21 cellular contexts compared by ENCODE assay signal in genomic region chr5:126468091-126468490, GRCh38. TPM values are rescaled to one million over a fixed set of nuclear protein-coding genes. Genes with fewer than 3 reads are reported as not detected.
A peak's percentile ranks its signal among the peaks of the same experiment; 100 is the strongest.
DNase-seq lines count a peak whose midpoint lies in the region; ATAC-seq and TF ChIP-seq lines count a peak whose summit lies in the region.
"Had no signal": no experiment of that assay in that cellular context is flagged by ENCODE, and none has a peak within 500 bp of the region (broad histone marks: within the 10 kb centered on the region; RNA-seq: fewer than 3 reads in every experiment).

No MANE protein-coding gene starts in this region.

- WGBS in right cardiac atrium: 74% methylated on average over 3 of the region's 3 CpGs

- no peak overlapping the region for H3K4me3 ChIP-seq in left ventricle myocardium inferior
- no peak overlapping the region for H3K4me3 ChIP-seq in right cardiac atrium (ENCODE audit: low read length)
- H3K4me3 ChIP-seq in parathyroid adenoma (ENCODE audit: low read depth, low read length): no peak overlapping the region
- no peak overlapping the region for H3K4me3 ChIP-seq in MM.1S (ENCODE audit: low read length)
- H3K4me3 ChIP-seq: PC-9 had no signal

- DNase-seq in left ventricle myocardium inferior: no peak
- no peak for DNase-seq in right cardiac atrium
- DNase-seq in epithelial cell of prostate (ENCODE audit: low read depth, low spot score): no peak
- DNase-seq in CD1c-positive myeloid dendritic cell (ENCODE audit: extremely low spot score): no peak
- no peak for DNase-seq in MM.1S
- DNase-seq: DMS53, GDM1, KBM-7, NCI-H1092, NCI-H1436 treated with DMSO at 0.1 percent for 48 hours, NCI-H2029, NCI-H226, NCI-H510A treated with DMSO at 0.1 percent for 48 hours, NCI-H748 treated with DMSO at 0.1 percent for 48 hours, PC-9, RPMI8226, SHP77 had no signal

- H3K36me3 ChIP-seq in left ventricle myocardium inferior (peaks cover 52% of the 10 kb centered on the region), parathyroid adenoma (ENCODE audit: control insufficient read depth, insufficient read depth, low read length) (no peaks in the 10 kb centered on the region), MM.1S (replicated peaks; ENCODE audit: insufficient read depth, low read length) (no peaks in the 10 kb centered on the region)

- ATAC-seq in right cardiac atrium (no peak), GM19035 (IDR thresholded peaks at IDR 0.05; ENCODE audit: unreplicated experiment) (no peak)
- ATAC-seq: HCT116 had no signal

- H3F3A ChIP-seq in MM.1S (ENCODE audit: insufficient read depth, low read length): 0 out of 2 replicates have a peak, but pooled peaks cover 12% of the 10 kb centered on the region

- no peaks in the 10 kb centered on the region for H3K79me2 ChIP-seq in parathyroid adenoma
- H3K79me2 ChIP-seq in MM.1S (ENCODE audit: low read length): no peaks in the 10 kb centered on the region

- H3K9me3 ChIP-seq in left ventricle myocardium inferior (replicated peaks): no peaks in the 10 kb centered on the region
- no peaks in the 10 kb centered on the region for H3K9me3 ChIP-seq in right cardiac atrium (ENCODE audit: control insufficient read depth, low read length)
- no peaks in the 10 kb centered on the region for H3K9me3 ChIP-seq in parathyroid adenoma (ENCODE audit: control insufficient read depth, low read length)
- no peaks in the 10 kb centered on the region for H3K9me3 ChIP-seq in MM.1S (replicated peaks; ENCODE audit: insufficient read depth, low read length)

- H3K4me2 ChIP-seq in parathyroid adenoma (ENCODE audit: low read length) (no peak overlapping the region), MM.1S (ENCODE audit: low read depth, low read length) (no peak overlapping the region)
- H3K4me2 ChIP-seq: PC-9 had no signal

- H3K4me1 ChIP-seq in left ventricle myocardium inferior (peaks cover 32% of the 10 kb centered on the region), right cardiac atrium (ENCODE audit: control insufficient read depth, insufficient read depth, low read length) (no peaks in the 10 kb centered on the region), parathyroid adenoma (no peaks in the 10 kb centered on the region), MM.1S (ENCODE audit: low read length) (peaks cover 13% of the 10 kb centered on the region)

- no peak overlapping the region for H3K9ac ChIP-seq in parathyroid adenoma
- no peak overlapping the region for H3K9ac ChIP-seq in MM.1S (ENCODE audit: low read length)

- H3K27me3 ChIP-seq in left ventricle myocardium inferior (ENCODE audit: low read depth) (no peaks in the 10 kb centered on the region), right cardiac atrium (ENCODE audit: control insufficient read depth, insufficient read depth) (no peaks in the 10 kb centered on the region), parathyroid adenoma (ENCODE audit: control insufficient read depth, insufficient read depth, low read length) (no peaks in the 10 kb centered on the region), MM.1S (replicated peaks; ENCODE audit: insufficient read depth, low read length) (no peaks in the 10 kb centered on the region)

- intact Hi-C loops in left ventricle myocardium inferior (cut with micrococcal nuclease): no loop called here
- intact Hi-C loops in right cardiac atrium (cut with DNase I): no loop called here

- H4K20me1 ChIP-seq in MM.1S (ENCODE audit: insufficient read depth, low read length): no peaks in the 10 kb centered on the region

- no peak overlapping the region for H2AFZ ChIP-seq in parathyroid adenoma
- no peak overlapping the region for H2AFZ ChIP-seq in MM.1S (ENCODE audit: low read length)
- H2AFZ ChIP-seq: PC-9 had no signal

- H3K27ac ChIP-seq in left ventricle myocardium inferior (replicated peaks) (peak overlapping the region; percentile 61), right cardiac atrium (ENCODE audit: low read length) (no peak overlapping the region), epithelial cell of prostate (peak overlapping the region; percentile 80), parathyroid adenoma (peak overlapping the region; percentile 39), MM.1S (ENCODE audit: low read length) (no peak overlapping the region)
- H3K27ac ChIP-seq: HL-60, PC-9 had no signal

- H3K9me2 ChIP-seq in MM.1S (replicated peaks; ENCODE audit: insufficient read depth, low read length): no peaks in the 10 kb centered on the region

- no peak for TF ChIP-seq CTCF in left ventricle myocardium inferior (IDR thresholded peaks at IDR 0.05; ENCODE audit: borderline replicate concordance)
- no peak for TF ChIP-seq CTCF in parathyroid adenoma (IDR thresholded peaks at IDR 0.05)
- TF ChIP-seq CTCF in MM.1S (IDR thresholded peaks at IDR 0.05; ENCODE audit: low read length): no peak

RNA-seq across cellular contexts. Expression of gene GRAMD2B, which starts 44.9 kb away (rescaled TPM):
- total RNA-seq in left ventricle myocardium inferior (24.6 TPM), right cardiac atrium (10 to 100 TPM; 31.6 to 45.4 (median 35.2) TPM)
- polyA plus RNA-seq in right cardiac atrium: 13.0 TPM

Comparison
In these comparisons a context has a peak if more than half of its experiments do, and no peak if none do; other contexts are left out.
1. H3K27ac ChIP-seq: peak in left ventricle myocardium inferior (single experiment), epithelial cell of prostate (single experiment) and parathyroid adenoma (single experiment); none in right cardiac atrium (single experiment) and MM.1S (single experiment).